Comparison of ENCODE assay signal across 22 cellular contexts in the genomic region with DNA sequence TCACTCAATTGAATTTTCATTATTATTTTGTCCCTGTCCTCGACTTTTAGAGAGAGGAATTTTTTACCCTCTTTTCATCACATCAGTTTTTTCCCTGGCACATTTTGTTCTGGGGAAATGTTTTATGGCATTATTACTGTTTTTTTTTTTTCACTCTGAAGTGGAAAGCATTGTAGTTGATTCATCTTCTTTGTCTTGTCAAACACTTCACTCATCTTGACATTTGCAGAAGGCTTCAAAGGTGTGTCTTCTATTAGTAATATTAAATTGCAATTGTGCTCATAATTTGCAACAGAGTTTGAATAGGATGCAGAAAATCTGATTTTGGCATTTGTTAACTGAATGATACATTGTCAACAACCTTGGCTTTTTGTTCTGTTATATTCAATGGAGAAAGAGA.
"Had no signal": no experiment of that assay in that cellular context is flagged by ENCODE, and none has a peak within 500 bp of the region (broad histone marks: within the 10 kb centered on the region; RNA-seq: fewer than 3 reads in every experiment).

No MANE protein-coding gene starts in this region.

- H3K27me3 ChIP-seq: colonic mucosa, esophagus squamous epithelium, gastrocnemius medialis, heart right ventricle, left lung had no signal

- H3K9me3 ChIP-seq: colonic mucosa, esophagus squamous epithelium, gastrocnemius medialis, heart right ventricle, left lung, lower lobe of right lung, mucosa of descending colon had no signal

- H3K4me3 ChIP-seq: colonic mucosa, esophagus squamous epithelium, gastrocnemius medialis, heart right ventricle, left lung, lower lobe of right lung, mucosa of descending colon had no signal

- DNase-seq: colonic mucosa; cortex of kidney; effector CD8-positive, alpha-beta T cell; effector memory CD8-positive, alpha-beta T cell; endodermal cell; erythroblast; esophagus squamous epithelium; foreskin fibroblast; foreskin melanocyte; gastrocnemius medialis; glutamatergic neuron; head of caudate nucleus; heart right ventricle; hippocampal formation; left cardiac atrium; left lung; left ventricle myocardium superior; lower lobe of right lung; mesenchymal stem cell; mucosa of descending colon; naive B cell had no signal

- H3K36me3 ChIP-seq: colonic mucosa, esophagus squamous epithelium, gastrocnemius medialis, heart right ventricle, left lung, lower lobe of right lung had no signal

- H3K27ac ChIP-seq: colonic mucosa, epithelial cell of prostate, esophagus squamous epithelium, gastrocnemius medialis, heart right ventricle, left lung, lower lobe of right lung had no signal
